10 cellular contexts compared by ENCODE assay signal in genomic region chrX:130097507-130098201, GRCh38. TPM values are rescaled to one million over a fixed set of nuclear protein-coding genes. Genes with fewer than 3 reads are reported as not detected.
A peak's percentile ranks its signal among the peaks of the same experiment; 100 is the strongest.
DNase-seq lines count a peak whose midpoint lies in the region; ATAC-seq and TF ChIP-seq lines count a peak whose summit lies in the region.
"Had no signal": no experiment of that assay in that cellular context is flagged by ENCODE, and none has a peak within 500 bp of the region (broad histone marks: within the 10 kb centered on the region; RNA-seq: fewer than 3 reads in every experiment).

No MANE protein-coding gene starts in this region.

- no peak overlapping the region for H3K4me3 ChIP-seq in upper lobe of right lung

- H3K27me3 Mint-ChIP-seq in activated naive CD4-positive, alpha-beta T cell treated with anti-CD3 and anti-CD28 coated beads, Interleukin-2, amount 10 ng/mL, durations not matched to agents 7 days and 5 days: no peaks in the 10 kb centered on the region
- H3K27me3 Mint-ChIP-seq in activated CD4-positive, alpha-beta memory T cell treated with anti-CD3 and anti-CD28 coated beads for 36 hours: no peaks in the 10 kb centered on the region
- H3K27me3 Mint-ChIP-seq in immature natural killer cell (ENCODE audit: low read depth in 3 of 3): peaks cover 1 to 7% (median 6%) of the 10 kb centered on the region in 3 donors

- H3K4me1 Mint-ChIP-seq in activated naive CD4-positive, alpha-beta T cell treated with anti-CD3 and anti-CD28 coated beads, Interleukin-2, amount 10 ng/mL, durations not matched to agents 7 days and 5 days: peaks cover 81% of the 10 kb centered on the region
- peaks cover 60% of the 10 kb centered on the region for H3K4me1 Mint-ChIP-seq in activated CD4-positive, alpha-beta memory T cell treated with anti-CD3 and anti-CD28 coated beads for 36 hours (ENCODE audit: low read depth)
- peaks cover 84% of the 10 kb centered on the region in 2 donors for H3K4me1 Mint-ChIP-seq in immature natural killer cell

- no peaks in the 10 kb centered on the region for H3K27me3 ChIP-seq in upper lobe of right lung

- H3K9me3 ChIP-seq in upper lobe of right lung: no peaks in the 10 kb centered on the region
- H3K9me3 ChIP-seq: Caco-2 had no signal

- H3K36me3 Mint-ChIP-seq in activated naive CD4-positive, alpha-beta T cell treated with anti-CD3 and anti-CD28 coated beads, Interleukin-2, amount 10 ng/mL, durations not matched to agents 7 days and 5 days: peaks cover 23% of the 10 kb centered on the region
- no peaks in the 10 kb centered on the region for H3K36me3 Mint-ChIP-seq in activated CD4-positive, alpha-beta memory T cell treated with anti-CD3 and anti-CD28 coated beads for 36 hours
- peaks cover 0 to 4% (median 0%) of the 10 kb centered on the region in 3 donors for H3K36me3 Mint-ChIP-seq in immature natural killer cell

- CTCF ChIA-PET in activated naive CD4-positive, alpha-beta T cell treated with anti-CD3 and anti-CD28 coated beads, Interleukin-2, amount 10 ng/mL, durations not matched to agents 7 days and 5 days (lab: Charles Lee): interaction anchor here (1.7 kb wide), 1 partner anchor 15 kb away, joined by 3 read pairs; no protein-coding TSS in a partner anchor
- CTCF ChIA-PET in activated CD4-positive, alpha-beta memory T cell treated with anti-CD3 and anti-CD28 coated beads for 36 hours (lab: Charles Lee): interaction anchor here (1.2 to 2.2 kb wide), 2 partner anchors 16 to 23 kb away, joined by 6 to 7 read pairs; no protein-coding TSS in a partner anchor

- peak overlapping the region; percentile 51 for H3K27ac ChIP-seq in upper lobe of right lung

- ATAC-seq in upper lobe of right lung: peak; percentile 91

- H3K36me3 ChIP-seq in upper lobe of right lung: no peaks in the 10 kb centered on the region

- TF ChIP-seq CTCF in upper lobe of right lung (IDR thresholded peaks at IDR 0.05): no peak

- H3K9me3 Mint-ChIP-seq in activated naive CD4-positive, alpha-beta T cell treated with anti-CD3 and anti-CD28 coated beads, Interleukin-2, amount 10 ng/mL, durations not matched to agents 7 days and 5 days: no peaks in the 10 kb centered on the region
- no peaks in the 10 kb centered on the region for H3K9me3 Mint-ChIP-seq in activated CD4-positive, alpha-beta memory T cell treated with anti-CD3 and anti-CD28 coated beads for 36 hours
- no peaks in the 10 kb centered on the region for H3K9me3 Mint-ChIP-seq in immature natural killer cell

- POLR2A ChIA-PET in activated CD4-positive, alpha-beta memory T cell treated with anti-CD3 and anti-CD28 coated beads for 36 hours (lab: Charles Lee): interaction anchor here (0.5 kb wide), 1 partner anchor 326 kb away, joined by 3 read pairs; no protein-coding TSS in a partner anchor

- peak overlapping the region; percentile 31 for H3K4me3 Mint-ChIP-seq in activated naive CD4-positive, alpha-beta T cell treated with anti-CD3 and anti-CD28 coated beads, Interleukin-2, amount 10 ng/mL, durations not matched to agents 7 days and 5 days
- no peak overlapping the region for H3K4me3 Mint-ChIP-seq in activated CD4-positive, alpha-beta memory T cell treated with anti-CD3 and anti-CD28 coated beads for 36 hours
- H3K4me3 Mint-ChIP-seq in immature natural killer cell: peak overlapping the region; percentile 71 to 85 (median 71)

- intact Hi-C loops in activated CD4-positive, alpha-beta memory T cell treated with anti-CD3 and anti-CD28 coated beads for 36 hours (cut with micrococcal nuclease): no loop called here
- intact Hi-C loops in upper lobe of right lung (cut with DNase I): no loop called here

- peak; percentile 42 for DNase-seq in activated naive CD4-positive, alpha-beta T cell treated with anti-CD3 and anti-CD28 coated beads, Interleukin-2, amount 10 ng/mL, durations not matched to agents 7 days and 5 days
- no peak for DNase-seq in activated naive CD4-positive, alpha-beta T cell treated with anti-CD3 and anti-CD28 coated beads, Interleukin-2, amount 50 U/mL, for 16 hours
- DNase-seq in activated CD4-positive, alpha-beta memory T cell treated with anti-CD3 and anti-CD28 coated beads for 36 hours: peak; percentile 28
- DNase-seq in immature natural killer cell: peak; percentile 43 to 60 (median 57)
- DNase-seq in upper lobe of right lung: peak; percentile 74
- DNase-seq in NCI-H1417 treated with DMSO at 0.1 percent for 48 hours (lab: John Stamatoyannopoulos, UW): no peak
- no peak for DNase-seq in NCI-H1048 (lab: John Stamatoyannopoulos, UW)
- DNase-seq in SIG-M5 (lab: John Stamatoyannopoulos, UW): no peak
- DNase-seq: kidney glomerular epithelial cell had no signal

- H3K27ac Mint-ChIP-seq in activated naive CD4-positive, alpha-beta T cell treated with anti-CD3 and anti-CD28 coated beads, Interleukin-2, amount 10 ng/mL, durations not matched to agents 7 days and 5 days: peak overlapping the region; percentile 77
- H3K27ac Mint-ChIP-seq in activated CD4-positive, alpha-beta memory T cell treated with anti-CD3 and anti-CD28 coated beads for 36 hours: peak overlapping the region; percentile 76
- H3K27ac Mint-ChIP-seq in immature natural killer cell: peak overlapping the region; percentile 87 to 94 (median 92)

- H3K4me1 ChIP-seq in upper lobe of right lung: peaks cover 25% of the 10 kb centered on the region

RNA-seq across cellular contexts. Expression of gene ELF4, which starts 12.6 kb away (rescaled TPM):
- 10 to 100 TPM; 28.0 to 28.2 TPM for total RNA-seq in activated CD4-positive, alpha-beta memory T cell treated with anti-CD3 and anti-CD28 coated beads for 36 hours
- 10 to 100 TPM; 12.3 to 44.9 (median 14.7) TPM for polyA plus RNA-seq in immature natural killer cell
- total RNA-seq in upper lobe of right lung: 23.8 TPM

Comparison
In these comparisons a context has a peak if more than half of its experiments do, and no peak if none do; other contexts are left out.
1. DNase-seq: peak in activated naive CD4-positive, alpha-beta T cell treated with anti-CD3 and anti-CD28 coated beads, Interleukin-2, amount 10 ng/mL, durations not matched to agents 7 days and 5 days (single experiment), activated CD4-positive, alpha-beta memory T cell treated with anti-CD3 and anti-CD28 coated beads for 36 hours (single experiment), immature natural killer cell (3 of 3) and upper lobe of right lung (single experiment); none in activated naive CD4-positive, alpha-beta T cell treated with anti-CD3 and anti-CD28 coated beads, Interleukin-2, amount 50 U/mL, for 16 hours (single experiment), NCI-H1417 treated with DMSO at 0.1 percent for 48 hours (single experiment), NCI-H1048 (single experiment) and SIG-M5 (single experiment).
2. Peak in every context shown above with its lines, with median percentiles within 50 percentile points of each other: H3K27ac Mint-ChIP-seq.